Comparison of ENCODE assay signal across 7 cellular contexts in the genomic region with DNA sequence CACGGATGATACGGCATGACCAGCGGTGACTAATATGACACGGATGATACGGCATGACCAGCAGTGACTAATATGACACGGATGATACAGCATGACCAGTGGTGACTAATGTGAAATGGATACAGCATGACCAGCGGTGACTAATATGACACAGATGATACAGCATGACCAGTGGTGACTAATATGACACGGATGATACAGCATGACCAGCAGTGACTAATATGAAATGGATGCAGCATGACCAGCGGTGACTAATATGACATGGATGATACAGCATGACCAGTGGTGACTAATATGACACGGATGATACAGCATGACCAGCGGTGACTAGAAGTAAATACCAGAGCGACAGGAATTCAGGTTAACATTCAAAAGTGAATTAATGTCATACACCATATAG.
DNase-seq lines count a peak whose midpoint lies in the region; FAIRE-seq and TF ChIP-seq lines count a peak whose summit lies in the region.
"Not testable (repeated sequence)": the region's sequence is repeated elsewhere in the genome, so short reads cannot be mapped to it uniquely, and the experiment has no call there.

No MANE protein-coding gene starts in this region.

- peak; percentile 38 for FAIRE-seq in GM12891 (lab: Jason Lieb, UNC)

- not testable (repeated sequence) for H3K9me3 Mint-ChIP-seq in activated naive CD8-positive, alpha-beta T cell (ENCODE audit: low read depth)

- H3K36me3 Mint-ChIP-seq in activated naive CD8-positive, alpha-beta T cell, result not testable (repeated sequence)

- not testable (repeated sequence) for TF ChIP-seq POLR2A in GM12891 (IDR thresholded peaks at IDR 0.05; ENCODE audit: low read depth, low read length)

- not testable (repeated sequence) for DNase-seq in GM12891 (ENCODE audit: insufficient read length, low spot score)
- DNase-seq in LHCN-M2 (ENCODE audit: low read depth) (peak; percentile 17), epithelial cell of esophagus (ENCODE audit: low read depth) (peak; percentile 46), kidney tubule cell (ENCODE audit: low spot score) (peak; percentile 37)
- DNase-seq in activated CD4-positive, alpha-beta T cell treated with anti-CD3 and anti-CD28 coated beads for 48 hours, result peak; percentile 20
- DNase-seq in stimulated activated CD4-positive, alpha-beta T cell treated with anti-CD3 and anti-CD28 coated beads, Interleukin-1b, Interleukin-23, amount 100 ng/mL, for 48 hours, result peak; percentile 38

- TF ChIP-seq CTCF in epithelial cell of esophagus (IDR thresholded peaks at IDR 0.05; ENCODE audit: insufficient read depth, low read depth, low read length, missing control alignments), result not testable (repeated sequence)

- not testable (repeated sequence) for H3K27me3 Mint-ChIP-seq in activated naive CD8-positive, alpha-beta T cell

- H3K4me3 ChIP-seq in epithelial cell of esophagus (ENCODE audit: low read length), result not testable (repeated sequence)

- H3K4me1 Mint-ChIP-seq in activated naive CD8-positive, alpha-beta T cell (ENCODE audit: low read depth), result peaks cover 11% of the 10 kb centered on the region

- peak overlapping the region; percentile 12 for H3K27ac Mint-ChIP-seq in activated naive CD8-positive, alpha-beta T cell

- not testable (repeated sequence) for H3K4me3 Mint-ChIP-seq in activated naive CD8-positive, alpha-beta T cell
